Comparison of ENCODE assay signal across 18 cellular contexts in the genomic region with DNA sequence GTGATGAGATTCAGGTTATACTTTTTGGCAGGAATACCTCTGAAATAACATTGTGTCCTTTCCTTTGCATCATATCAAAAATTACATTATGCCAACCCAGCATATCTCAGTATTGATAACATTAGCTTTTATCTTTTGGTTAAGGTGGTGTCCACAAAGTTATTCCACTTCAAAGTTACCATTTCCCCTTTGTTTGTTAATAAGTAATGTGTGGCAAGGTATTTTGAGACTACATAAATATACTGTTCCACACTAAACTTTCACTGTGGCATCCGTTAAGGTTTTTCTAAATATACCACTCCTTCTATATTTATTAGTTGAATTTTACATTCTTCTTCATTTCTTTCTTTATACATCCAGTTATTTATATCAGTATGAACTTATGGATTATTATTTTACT.
"Had no signal": no experiment of that assay in that cellular context is flagged by ENCODE, and none has a peak within 500 bp of the region (broad histone marks: within the 10 kb centered on the region; RNA-seq: fewer than 3 reads in every experiment).

No MANE protein-coding gene starts in this region.

- FAIRE-seq: endometrium, frontal cortex, kidney, pancreas, small intestine had no signal

- H3K36me3 ChIP-seq: pancreas, stomach, thoracic aorta had no signal

- H3K27ac ChIP-seq: pancreas, stomach, thoracic aorta had no signal

- H3K4me3 ChIP-seq: pancreas, stomach, thoracic aorta had no signal

- H3K9me3 ChIP-seq: pancreas, stomach, thoracic aorta had no signal

- ATAC-seq: esophagus mucosa, left colon, right cardiac atrium had no signal

- H3K27me3 ChIP-seq: pancreas, stomach had no signal

- DNase-seq: effector memory CD4-positive, alpha-beta T cell; kidney; left colon; mesendoderm; naive B cell; occipital lobe; pancreas; right cardiac atrium; small intestine; stimulated activated CD4-positive, alpha-beta T cell treated with anti-CD3 and anti-CD28 coated beads, Interleukin-12 subunit alpha, Interleukin-12 subunit beta, amount 100 ng/mL, for 4 hours; stimulated activated naive CD4-positive, alpha-beta T cell; stomach; substantia nigra; trophoblast cell had no signal
